In the genomic region with DNA sequence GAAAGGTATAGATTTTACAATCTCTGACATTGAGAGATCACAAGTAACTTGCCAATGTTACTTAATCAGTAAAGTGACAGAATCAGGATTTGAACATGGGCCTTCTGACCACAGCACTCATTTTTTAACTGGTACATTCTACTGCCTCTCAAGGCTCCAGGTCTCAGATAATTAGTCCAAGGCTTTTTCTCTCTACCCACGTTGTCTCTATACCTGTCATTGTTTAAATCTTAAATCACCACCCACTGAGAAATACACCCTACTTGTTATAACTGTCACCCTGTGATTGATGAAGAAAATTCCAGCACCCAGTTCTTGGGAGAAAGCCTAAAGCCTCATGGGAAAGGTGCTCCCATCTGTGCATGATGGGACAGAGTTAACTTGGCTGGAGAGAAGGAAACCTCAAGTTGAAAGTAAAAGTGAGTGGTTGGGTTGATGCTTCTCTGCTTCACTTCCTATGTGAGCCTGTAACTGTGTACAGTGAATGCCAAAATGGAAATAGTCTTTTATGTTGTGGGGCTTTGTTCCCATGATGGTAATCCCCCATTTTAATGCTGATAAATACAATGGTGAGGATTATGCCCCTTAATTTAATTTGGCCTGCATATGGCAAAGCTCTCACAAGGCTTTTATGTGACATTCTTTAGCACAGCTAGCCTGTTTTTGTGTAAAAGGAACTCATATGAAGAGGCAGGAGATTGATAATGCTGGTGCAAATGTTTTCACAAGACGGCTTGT, we compare ENCODE assay signal across 8 cellular contexts.
DNase-seq lines count a peak whose midpoint lies in the region; ATAC-seq and TF ChIP-seq lines count a peak whose summit lies in the region.
"Had no signal": no experiment of that assay in that cellular context is flagged by ENCODE, and none has a peak within 500 bp of the region (broad histone marks: within the 10 kb centered on the region; RNA-seq: fewer than 3 reads in every experiment).

No MANE protein-coding gene starts in this region.

- BruUV-seq in MCF 10A (replicated peaks; lab: Mats Ljungman, UMichigan) = no TSS peak

- H3K4me1 Mint-ChIP-seq in MCF 10A (ENCODE audit: insufficient read depth, unreplicated experiment) = peaks cover 16% of the 10 kb centered on the region
- H3K4me1 Mint-ChIP-seq in stimulated activated naive B cell treated with anti-CD40 and anti-IgM and Interleukin-4, amounts not matched to agents 10 μg/mL and 1 μg/mL and 100 μg/mL, for 72 hours = peaks cover 0 to 1% of the 10 kb centered on the region in 2 donors

- ATAC-seq in GM19438 (IDR thresholded peaks at IDR 0.05; ENCODE audit: low read depth, unreplicated experiment) (peak; percentile 84), HG03066 (IDR thresholded peaks at IDR 0.05; ENCODE audit: low read depth, unreplicated experiment) (peak; percentile 70)
- no peak for ATAC-seq in stimulated activated naive B cell treated with anti-CD40 and anti-IgM and Interleukin-4, amounts not matched to agents 10 μg/mL and 1 μg/mL and 100 μg/mL, for 72 hours (replicated peaks)

- peak overlapping the region; percentile 72 for H3K27ac ChIP-seq in suprapubic skin

- no peak overlapping the region for H3K4me3 ChIP-seq in suprapubic skin

- no peaks in the 10 kb centered on the region for H3K9me3 Mint-ChIP-seq in MCF 10A (ENCODE audit: unreplicated experiment)
- no peaks in the 10 kb centered on the region for H3K9me3 Mint-ChIP-seq in stimulated activated naive B cell treated with anti-CD40 and anti-IgM and Interleukin-4, amounts not matched to agents 10 μg/mL and 1 μg/mL and 100 μg/mL, for 72 hours

- CTCF ChIA-PET in MCF 10A (lab: Yijun Ruan, JAX) = interaction anchor here (0.6 to 3.8 kb wide), 2 partner anchors 9 to 288 kb away, joined by 3 to 12 read pairs; no protein-coding TSS in a partner anchor

- POLR2A ChIA-PET in MCF 10A (lab: Yijun Ruan, JAX) = interaction anchor here (0.7 to 2.0 kb wide), 6 partner anchors 21 to 288 kb away, joined by 3 to 10 read pairs (median 4); a partner anchor contains a TSS

- DNase-seq in MCF 10A (ENCODE audit: unreplicated experiment) = peak; percentile 38
- no peak for DNase-seq in suprapubic skin (ENCODE audit: low spot score in 2 of 2)
- DNase-seq in NCI-H526 (lab: John Stamatoyannopoulos, UW) = no peak
- no peak for DNase-seq in stimulated activated naive B cell treated with anti-CD40 and anti-IgM and Interleukin-4, amounts not matched to agents 10 μg/mL and 1 μg/mL and 100 μg/mL, for 72 hours
- no peak for DNase-seq in HCEC 1CT
- DNase-seq: stimulated activated CD4-positive, alpha-beta T cell treated with anti-CD3 and anti-CD28 coated beads, Interleukin-4, amount 100 ng/mL, for 4 hours had no signal

- H3K9me3 ChIP-seq in suprapubic skin = no peaks in the 10 kb centered on the region

- H3K4me3 Mint-ChIP-seq in MCF 10A (ENCODE audit: unreplicated experiment) = no peak overlapping the region
- H3K4me3 Mint-ChIP-seq in stimulated activated naive B cell treated with anti-CD40 and anti-IgM and Interleukin-4, amounts not matched to agents 10 μg/mL and 1 μg/mL and 100 μg/mL, for 72 hours = no peak overlapping the region

- H3K27me3 Mint-ChIP-seq in MCF 10A (ENCODE audit: insufficient read depth, unreplicated experiment) = no peaks in the 10 kb centered on the region
- H3K27me3 Mint-ChIP-seq in stimulated activated naive B cell treated with anti-CD40 and anti-IgM and Interleukin-4, amounts not matched to agents 10 μg/mL and 1 μg/mL and 100 μg/mL, for 72 hours = no peaks in the 10 kb centered on the region

- 21% methylated on average over 2 of the region's 2 CpGs for WGBS in suprapubic skin

- H3K27me3 ChIP-seq in suprapubic skin = no peaks in the 10 kb centered on the region

- TF ChIP-seq CTCF in MCF 10A (IDR thresholded peaks at IDR 0.05; ENCODE audit: unreplicated experiment) = no peak
- TF ChIP-seq CTCF in suprapubic skin (IDR thresholded peaks at IDR 0.05) = no peak

- H3K36me3 Mint-ChIP-seq in MCF 10A (ENCODE audit: insufficient read depth, unreplicated experiment) = no peaks in the 10 kb centered on the region
- no peaks in the 10 kb centered on the region for H3K36me3 Mint-ChIP-seq in stimulated activated naive B cell treated with anti-CD40 and anti-IgM and Interleukin-4, amounts not matched to agents 10 μg/mL and 1 μg/mL and 100 μg/mL, for 72 hours

- peak overlapping the region; percentile 63 for H3K27ac Mint-ChIP-seq in MCF 10A (ENCODE audit: low read depth, unreplicated experiment)
- H3K27ac Mint-ChIP-seq in stimulated activated naive B cell treated with anti-CD40 and anti-IgM and Interleukin-4, amounts not matched to agents 10 μg/mL and 1 μg/mL and 100 μg/mL, for 72 hours = no peak overlapping the region

- peaks cover 10% of the 10 kb centered on the region for H3K4me1 ChIP-seq in suprapubic skin

- TF ChIP-seq POLR2A in suprapubic skin (IDR thresholded peaks at IDR 0.05) = no peak

- intact Hi-C loops in MCF 10A (cut with micrococcal nuclease) = no loop called here

- no peak for TF ChIP-seq EP300 in suprapubic skin (IDR thresholded peaks at IDR 0.05)

- no peaks in the 10 kb centered on the region for H3K36me3 ChIP-seq in suprapubic skin

Comparison
In these comparisons a context has a peak if more than half of its experiments do, and no peak if none do; other contexts are left out.
1. ATAC-seq: peak in GM19438 (single experiment) and HG03066 (single experiment); none in stimulated activated naive B cell treated with anti-CD40 and anti-IgM and Interleukin-4, amounts not matched to agents 10 μg/mL and 1 μg/mL and 100 μg/mL, for 72 hours (0 of 2).